Comparison of ENCODE assay signal across 14 cellular contexts in the genomic region with DNA sequence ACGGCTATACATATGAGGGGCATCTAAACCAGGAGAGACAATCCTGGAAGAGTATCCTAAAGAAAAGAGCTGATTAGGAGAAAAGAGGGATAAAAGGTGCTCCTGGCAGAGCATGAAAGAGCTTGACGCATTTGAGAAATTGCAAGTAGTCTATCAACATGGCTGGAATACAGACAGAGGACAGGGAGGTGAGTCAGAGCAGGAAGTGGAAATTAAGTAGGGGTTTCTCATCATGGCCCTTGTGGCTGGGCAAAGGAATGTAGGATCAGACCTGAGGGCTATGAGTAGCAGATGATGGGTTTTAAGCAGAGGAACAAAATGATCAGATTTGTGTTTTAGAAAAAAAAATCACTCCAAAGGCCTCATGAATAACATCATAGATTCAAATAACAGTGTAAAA. TPM values are rescaled to one million over a fixed set of nuclear protein-coding genes. Genes with fewer than 3 reads are reported as not detected.
A peak's percentile ranks its signal among the peaks of the same experiment; 100 is the strongest.
DNase-seq lines count a peak whose midpoint lies in the region; ATAC-seq, FAIRE-seq and TF ChIP-seq lines count a peak whose summit lies in the region.
"Had no signal": no experiment of that assay in that cellular context is flagged by ENCODE, and none has a peak within 500 bp of the region (broad histone marks: within the 10 kb centered on the region; RNA-seq: fewer than 3 reads in every experiment).

No MANE protein-coding gene starts in this region.

- H3K27ac Mint-ChIP-seq in activated T-helper 17 cell treated with anti-CD3 and anti-CD28 coated beads, Interleukin-2, amount 50 U/mL, for 72 hours, result no peak overlapping the region
- H3K27ac Mint-ChIP-seq: brain; CD4-positive, CD25-positive, alpha-beta regulatory T cell; naive B cell had no signal

- no peak overlapping the region for H3K27ac ChIP-seq in WERI-Rb-1
- H3K27ac ChIP-seq: Peyer's patch, thyroid gland had no signal

- no peak for TF ChIP-seq POLR2A in H54 (IDR thresholded peaks at IDR 0.05; ENCODE audit: low read depth, low read length)

- ATAC-seq in activated T-helper 17 cell treated with anti-CD3 and anti-CD28 coated beads, Interleukin-2, amount 50 U/mL, for 72 hours (replicated peaks), result peak; percentile 78
- no peak for ATAC-seq in GM18907 (IDR thresholded peaks at IDR 0.05; ENCODE audit: unreplicated experiment)

- peak; percentile 33 for FAIRE-seq in H54 (lab: Jason Lieb, UNC)

- H3K27me3 Mint-ChIP-seq in activated T-helper 17 cell treated with anti-CD3 and anti-CD28 coated beads, Interleukin-2, amount 50 U/mL, for 72 hours, result no peaks in the 10 kb centered on the region
- H3K27me3 Mint-ChIP-seq: brain; CD4-positive, CD25-positive, alpha-beta regulatory T cell; naive B cell had no signal

- DNase-seq in ACHN, result peak; percentile 32
- DNase-seq in H54 (ENCODE audit: insufficient read length, low spot score), result peak; percentile 12
- peak; percentile 36 for DNase-seq in hepatic stellate cell (ENCODE audit: low spot score)
- DNase-seq in WERI-Rb-1, result no peak
- no peak for DNase-seq in effector CD8-positive, alpha-beta T cell (lab: John Stamatoyannopoulos, UW)
- no peak for DNase-seq in D341Med (ENCODE audit: low spot score)
- DNase-seq: CD4-positive, CD25-positive, alpha-beta regulatory T cell; naive B cell; NCI-H187 treated with DMSO at 0.1 percent for 48 hours; Peyer's patch; thyroid gland had no signal

- no peaks in the 10 kb centered on the region for H3K36me3 ChIP-seq in WERI-Rb-1
- H3K36me3 ChIP-seq: Peyer's patch, thyroid gland had no signal

- no peaks in the 10 kb centered on the region for H3K9me3 ChIP-seq in WERI-Rb-1 (ENCODE audit: severe bottlenecking)
- H3K9me3 ChIP-seq: Peyer's patch, thyroid gland had no signal

- H3K27me3 ChIP-seq in WERI-Rb-1 (ENCODE audit: insufficient read depth, low read depth, severe bottlenecking), result no peaks in the 10 kb centered on the region
- H3K27me3 ChIP-seq: Peyer's patch, thyroid gland had no signal

- H3K4me1 Mint-ChIP-seq in activated T-helper 17 cell treated with anti-CD3 and anti-CD28 coated beads, Interleukin-2, amount 50 U/mL, for 72 hours, result peaks cover 5% of the 10 kb centered on the region
- H3K4me1 Mint-ChIP-seq: brain, naive B cell had no signal

- no peaks in the 10 kb centered on the region for H3K36me3 Mint-ChIP-seq in activated T-helper 17 cell treated with anti-CD3 and anti-CD28 coated beads, Interleukin-2, amount 50 U/mL, for 72 hours (ENCODE audit: low read depth)
- H3K36me3 Mint-ChIP-seq: brain; CD4-positive, CD25-positive, alpha-beta regulatory T cell; naive B cell had no signal

- TF ChIP-seq CTCF in WERI-Rb-1 (IDR thresholded peaks at IDR 0.05; ENCODE audit: low read depth, low read length), result no peak

- H3K4me3 Mint-ChIP-seq in activated T-helper 17 cell treated with anti-CD3 and anti-CD28 coated beads, Interleukin-2, amount 50 U/mL, for 72 hours, result no peak overlapping the region
- H3K4me3 Mint-ChIP-seq: brain, naive B cell had no signal

- H3K4me3 ChIP-seq in WERI-Rb-1 (ENCODE audit: low read depth, low read length), result no peak overlapping the region
- H3K4me3 ChIP-seq: Peyer's patch, thyroid gland had no signal

- in situ Hi-C loops in ACHN (cut with HindIII; ENCODE audit: low pct_ligation_motif_present, low pct_unique_long_range_greater_than_20kb, low sequenced_read_pairs), result no loop called here

- H3K9me3 Mint-ChIP-seq in activated T-helper 17 cell treated with anti-CD3 and anti-CD28 coated beads, Interleukin-2, amount 50 U/mL, for 72 hours, result no peaks in the 10 kb centered on the region
- H3K9me3 Mint-ChIP-seq: brain had no signal

RNA-seq across cellular contexts. Expression of gene UGP2, which starts 49.2 kb away (rescaled TPM):
- total RNA-seq in activated T-helper 17 cell treated with anti-CD3 and anti-CD28 coated beads, Interleukin-2, amount 50 U/mL, for 72 hours, result 100 to 1,000 TPM; 111 to 114 TPM

Comparison
In these comparisons a context has a peak if more than half of its experiments do, and no peak if none do; other contexts are left out.
1. DNase-seq: peak in ACHN (single experiment), H54 (single experiment) and hepatic stellate cell (single experiment); none in WERI-Rb-1 (single experiment), effector CD8-positive, alpha-beta T cell (single experiment) and D341Med (single experiment).